In genomic region chr10:5891009-5891408, GRCh38 we compare ENCODE assay signal across 8 cellular contexts. TPM values are rescaled to one million over a fixed set of nuclear protein-coding genes. Genes with fewer than 3 reads are reported as not detected.
A peak's percentile ranks its signal among the peaks of the same experiment; 100 is the strongest.
DNase-seq lines count a peak whose midpoint lies in the region; ATAC-seq and TF ChIP-seq lines count a peak whose summit lies in the region.

No MANE protein-coding gene starts in this region.

- ATAC-seq in activated T-cell treated with anti-CD3 and anti-CD28 coated beads, Interleukin-2, amount 50 U/mL, for 4 hours = no peak
- ATAC-seq in right lobe of liver (no peak), HG03520 (IDR thresholded peaks at IDR 0.05; ENCODE audit: unreplicated experiment) (no peak)

- peaks cover 35% of the 10 kb centered on the region for H3K36me3 Mint-ChIP-seq in activated T-cell treated with anti-CD3 and anti-CD28 coated beads, Interleukin-2, amount 50 U/mL, for 4 hours (ENCODE audit: insufficient read depth)

- no peaks in the 10 kb centered on the region for H3K27me3 Mint-ChIP-seq in activated T-cell treated with anti-CD3 and anti-CD28 coated beads, Interleukin-2, amount 50 U/mL, for 4 hours (ENCODE audit: low read depth)

- TF ChIP-seq POLR2A in right lobe of liver (IDR thresholded peaks at IDR 0.05) = no peak

- peaks cover 0 to 30% (median 4%) of the 10 kb centered on the region in 4 donors for H3K4me1 ChIP-seq in right lobe of liver
- H3K4me1 ChIP-seq in tibial artery = peaks cover 0 to 43% (median 30%) of the 10 kb centered on the region in 4 donors

- H3K4me3 ChIP-seq in astrocyte of the cerebellum (ENCODE audit: low read depth, low read length) = peak overlapping the region; percentile 68
- peak overlapping the region; percentile 61 to 87 (median 63) for H3K4me3 ChIP-seq in right lobe of liver
- peak overlapping the region; percentile 79 to 98 for H3K4me3 ChIP-seq in tibial artery

- no peaks in the 10 kb centered on the region for H3K9me3 Mint-ChIP-seq in activated T-cell treated with anti-CD3 and anti-CD28 coated beads, Interleukin-2, amount 50 U/mL, for 4 hours

- H3K27ac ChIP-seq in right lobe of liver (peak overlapping the region in 2 of 3 donors; percentile 17 to 71), tibial artery (peak overlapping the region; percentile 73 to 84)

- peaks cover 63% of the 10 kb centered on the region for H3K4me1 Mint-ChIP-seq in activated T-cell treated with anti-CD3 and anti-CD28 coated beads, Interleukin-2, amount 50 U/mL, for 4 hours (ENCODE audit: low read depth)

- TF ChIP-seq CTCF in astrocyte of the cerebellum (IDR thresholded peaks at IDR 0.05; ENCODE audit: low read depth, low read length, missing control alignments) (no peak), right lobe of liver (IDR thresholded peaks at IDR 0.05) (no peak), tibial artery (IDR thresholded peaks at IDR 0.05) (no peak)

- H3K27me3 ChIP-seq in right lobe of liver (no peaks in the 10 kb centered on the region), tibial artery (no peaks in the 10 kb centered on the region)

- DNase-seq in activated T-cell treated with anti-CD3 and anti-CD28 coated beads, Interleukin-2, amount 50 U/mL, for 4 hours = no peak
- DNase-seq in activated T-cell treated with anti-CD3 and anti-CD28 coated beads, Interleukin-2, amount 50 U/mL, for 1 hour = no peak
- DNase-seq in astrocyte of the cerebellum (ENCODE audit: low read depth) = no peak
- no peak for DNase-seq in right lobe of liver
- DNase-seq in tibial artery = no peak
- DNase-seq in SW480 (ENCODE audit: low spot score) = no peak
- no peak for DNase-seq in DMS79 (lab: John Stamatoyannopoulos, UW)

- peaks cover 0 to 20% (median 4%) of the 10 kb centered on the region in 4 donors for H3K36me3 ChIP-seq in right lobe of liver
- peaks cover 3 to 30% (median 22%) of the 10 kb centered on the region in 3 donors for H3K36me3 ChIP-seq in tibial artery

- intact Hi-C loops in right lobe of liver (cut with DNase I) = no loop called here
- intact Hi-C loops in tibial artery (cut with DNase I; ENCODE audit: low total_unique reads) = no loop called here

- H3K9me3 ChIP-seq in right lobe of liver (no peaks in the 10 kb centered on the region), tibial artery (no peaks in the 10 kb centered on the region)

- in situ Hi-C loops in astrocyte of the cerebellum (cut with HindIII; ENCODE audit: low sequenced_read_pairs) = no loop called here

- 53% methylated on average over 7 of the region's 7 CpGs for WGBS in right lobe of liver (ENCODE audit: insufficient coverage, low coverage, low lambda C conversion rate, missing lambda C conversion rate)

- peak overlapping the region; percentile 94 for H3K4me3 Mint-ChIP-seq in activated T-cell treated with anti-CD3 and anti-CD28 coated beads, Interleukin-2, amount 50 U/mL, for 4 hours

RNA-seq across cellular contexts. Expression of gene FBH1, which starts 1.0 kb away (rescaled TPM):
- total RNA-seq in activated T-cell treated with anti-CD3 and anti-CD28 coated beads, Interleukin-2, amount 50 U/mL, for 4 hours = 10 to 100 TPM; 61.2 to 67.9 (median 62.7) TPM
- total RNA-seq in right lobe of liver = 10 to 100 TPM; 30.8 to 38.6 (median 35.8) TPM

RNA-seq across cellular contexts. Expression of gene ANKRD16, which starts 1.3 kb away (rescaled TPM):
- total RNA-seq in activated T-cell treated with anti-CD3 and anti-CD28 coated beads, Interleukin-2, amount 50 U/mL, for 4 hours = 10 to 100 TPM in 2 of 3 donors, 1 to 10 TPM in 1; 9.6 to 11.9 (median 10.3) TPM
- total RNA-seq in right lobe of liver = 1 to 10 TPM; 1.8 to 6.1 (median 4.1) TPM
